ENCODE assay signal across 1 cellular context in the genomic region with DNA sequence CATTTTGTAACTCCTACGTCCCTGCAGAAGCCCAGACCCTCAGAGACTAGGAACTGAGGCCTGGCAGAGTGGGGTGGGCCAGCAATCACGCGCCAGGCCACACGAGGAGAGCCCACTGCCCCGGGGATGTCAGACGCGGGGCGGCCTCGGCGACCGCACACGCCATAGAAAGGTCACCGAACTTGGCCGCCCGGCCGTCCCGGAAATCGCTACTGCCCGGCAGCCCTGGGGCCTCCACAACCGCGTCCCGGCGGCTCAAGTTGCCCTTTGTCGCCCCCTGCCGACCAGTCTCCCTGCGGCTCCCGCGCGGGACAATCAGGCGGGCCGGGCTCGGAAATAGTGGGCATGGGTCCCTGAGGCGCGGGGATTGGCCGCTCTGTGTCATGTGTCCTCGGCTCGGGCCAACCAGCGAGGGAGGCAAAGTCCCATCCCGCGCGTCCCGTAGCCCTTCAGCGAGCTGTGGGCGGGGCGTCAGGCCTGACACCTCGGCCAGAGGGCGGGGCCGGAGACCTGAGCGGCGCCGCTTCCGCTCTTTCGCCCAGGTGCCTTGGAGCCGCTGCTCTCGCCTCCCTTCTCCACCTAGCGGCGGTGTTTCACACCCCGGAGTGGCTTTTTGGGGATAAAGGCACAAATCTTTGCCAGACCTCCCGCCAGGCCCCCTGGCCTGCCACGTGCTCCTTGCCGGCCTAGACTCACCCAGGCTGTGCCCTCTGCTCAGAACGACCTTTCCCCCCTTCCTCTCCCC.
TF ChIP-seq lines count a peak whose summit lies in the region.

No MANE protein-coding gene starts in this region.

TF ChIP-seq in H1, 55 proteins besides CTCF, POLR2A, EP300 and RAD21 (continued from another document):
- TF ChIP-seq JUND (IDR thresholded peaks at IDR 0.05; ENCODE audit: low read length): no peak
